23 cellular contexts compared by ENCODE assay signal in the genomic region with DNA sequence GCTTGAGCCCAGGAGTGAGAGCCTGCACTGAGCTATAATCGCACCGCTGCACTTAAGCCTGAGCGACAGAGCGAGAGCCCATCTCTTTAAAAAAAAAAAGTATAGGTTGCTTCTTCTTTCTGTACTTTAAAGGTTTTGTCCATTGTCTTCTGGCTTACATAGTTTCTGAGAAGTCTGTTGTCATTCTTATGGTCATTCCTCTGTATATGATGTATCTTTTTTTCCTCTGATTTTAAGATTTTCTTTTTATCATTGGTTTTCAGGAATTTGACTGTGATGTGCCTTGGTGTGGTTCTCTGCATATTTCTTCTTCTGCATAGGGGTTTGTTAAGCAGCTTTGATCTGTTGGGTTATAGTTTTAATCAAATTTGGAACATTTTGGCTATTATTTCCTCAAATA. TPM values are rescaled to one million over a fixed set of nuclear protein-coding genes. Genes with fewer than 3 reads are reported as not detected.
DNase-seq lines count a peak whose midpoint lies in the region; ATAC-seq and TF ChIP-seq lines count a peak whose summit lies in the region.
"Had no signal": no experiment of that assay in that cellular context is flagged by ENCODE, and none has a peak within 500 bp of the region (broad histone marks: within the 10 kb centered on the region; RNA-seq: fewer than 3 reads in every experiment).

No MANE protein-coding gene starts in this region.

- intact Hi-C loops in mammary epithelial cell (cut with micrococcal nuclease) (no loop called here), MCF 10A (cut with micrococcal nuclease) (no loop called here), Right ventricle myocardium inferior (cut with DNase I) (no loop called here)

- H3K9ac ChIP-seq in mammary epithelial cell (ENCODE audit: insufficient read depth, low read length): no peak overlapping the region

- H3K9me3 ChIP-seq in mammary epithelial cell (replicated peaks; ENCODE audit: insufficient read depth, low read length): peaks cover 5% of the 10 kb centered on the region

- no peak for TF ChIP-seq CTCF in mammary epithelial cell (conservative IDR thresholded peaks at IDR 0.05 in 1 of 2, IDR thresholded peaks at IDR 0.05 in 1 of 2; ENCODE audit: extremely low read depth in 1 of 2, insufficient read depth in 1 of 2, low read depth in 1 of 2, low read length in 2 of 2)
- TF ChIP-seq CTCF in MCF 10A (IDR thresholded peaks at IDR 0.05; ENCODE audit: unreplicated experiment): no peak

- no peaks in the 10 kb centered on the region for H3K4me1 Mint-ChIP-seq in MCF 10A (ENCODE audit: insufficient read depth, unreplicated experiment)
- H3K4me1 Mint-ChIP-seq: activated naive CD8-positive, alpha-beta T cell treated with anti-CD3 and anti-CD28 coated beads, Interleukin-2, amount 10 ng/mL, durations not matched to agents 7 days and 5 days had no signal

- H3K27ac ChIP-seq in mammary epithelial cell (ENCODE audit: insufficient read depth, low read depth, low read length): no peak overlapping the region
- H3K27ac ChIP-seq: breast epithelium, transverse colon had no signal

- WGBS in mammary epithelial cell (ENCODE audit: low coverage, missing lambda C conversion rate): 94% methylated on average over 4 of the region's 4 CpGs

- no peaks in the 10 kb centered on the region for H3K27me3 Mint-ChIP-seq in MCF 10A (ENCODE audit: insufficient read depth, unreplicated experiment)
- H3K27me3 Mint-ChIP-seq: activated naive CD8-positive, alpha-beta T cell treated with anti-CD3 and anti-CD28 coated beads, Interleukin-2, amount 10 ng/mL, durations not matched to agents 7 days and 5 days; CD4-positive, alpha-beta memory T cell had no signal

- peaks cover 14% of the 10 kb centered on the region for H3K36me3 ChIP-seq in mammary epithelial cell (ENCODE audit: insufficient read depth, low read length)

- no peak for ATAC-seq in Right ventricle myocardium inferior
- ATAC-seq in HG02678 (IDR thresholded peaks at IDR 0.05; ENCODE audit: unreplicated experiment): no peak
- ATAC-seq in GM18517 (IDR thresholded peaks at IDR 0.05; ENCODE audit: unreplicated experiment): no peak
- ATAC-seq: right cardiac atrium had no signal

- H2AFZ ChIP-seq in mammary epithelial cell (ENCODE audit: low read depth, low read length): no peak overlapping the region

- dilution Hi-C loops in mammary epithelial cell (cut with HindIII; ENCODE audit: low sequenced_read_pairs): no loop called here

- no peaks in the 10 kb centered on the region for H3K79me2 ChIP-seq in mammary epithelial cell (ENCODE audit: insufficient read depth, low read length)

- peaks cover 18% of the 10 kb centered on the region for H3K9me3 Mint-ChIP-seq in MCF 10A (ENCODE audit: unreplicated experiment)

- no peaks in the 10 kb centered on the region for H4K20me1 ChIP-seq in mammary epithelial cell (ENCODE audit: insufficient read depth, low read length)

- in situ Hi-C loops in mammary epithelial cell (cut with MboI; ENCODE audit: low sequenced_read_pairs in 2 of 2): no loop called here

- H3K4me3 ChIP-seq in mammary epithelial cell (replicated peaks in 1 of 3; ENCODE audit: insufficient read depth in 1 of 3, low read depth in 2 of 3, low read length in 3 of 3): no peak overlapping the region
- H3K4me3 ChIP-seq: breast epithelium, transverse colon had no signal

- H3K4me3 Mint-ChIP-seq in MCF 10A (ENCODE audit: unreplicated experiment): no peak overlapping the region
- H3K4me3 Mint-ChIP-seq: activated naive CD8-positive, alpha-beta T cell treated with anti-CD3 and anti-CD28 coated beads, Interleukin-2, amount 10 ng/mL, durations not matched to agents 7 days and 5 days; CD4-positive, alpha-beta memory T cell had no signal

- BruUV-seq in mammary epithelial cell (replicated peaks; lab: Mats Ljungman, UMichigan) (no TSS peak), MCF 10A (replicated peaks; lab: Mats Ljungman, UMichigan) (no TSS peak)

- DNase-seq in mammary epithelial cell: peak; percentile 5
- DNase-seq in MCF 10A (ENCODE audit: unreplicated experiment): no peak
- peak; percentile 47 for DNase-seq in OCI-M1 (lab: John Stamatoyannopoulos, UW)
- DNase-seq in cerebellar cortex (ENCODE audit: low spot score): peak; percentile 7
- no peak for DNase-seq in Right ventricle myocardium inferior (ENCODE audit: missing footprints)
- no peak for DNase-seq in cortex of kidney (lab: John Stamatoyannopoulos, UW)
- DNase-seq: activated CD4-positive, alpha-beta T cell treated with anti-CD3 and anti-CD28 coated beads for 1 hour; activated naive CD8-positive, alpha-beta T cell treated with anti-CD3 and anti-CD28 coated beads, Interleukin-2, amount 10 ng/mL, durations not matched to agents 7 days and 5 days; CD4-positive, alpha-beta memory T cell; EL; glutamatergic neuron; H7; KG1; NCI-H1417 treated with DMSO at 0.1 percent for 48 hours; NCI-H226; right cardiac atrium; Right ventricle myocardium superior; stimulated activated CD4-positive, alpha-beta T cell treated with anti-CD3 and anti-CD28 coated beads, Interleukin-15, amount 100 ng/mL, for 24 hours; stimulated activated naive CD4-positive, alpha-beta T cell; transverse colon had no signal

- no peak overlapping the region for H3K4me2 ChIP-seq in mammary epithelial cell (ENCODE audit: insufficient read depth, low read depth, low read length)

- H3K4me1 ChIP-seq in mammary epithelial cell (ENCODE audit: insufficient read depth, low read length): no peaks in the 10 kb centered on the region
- H3K4me1 ChIP-seq: breast epithelium, transverse colon had no signal

- H3K36me3 Mint-ChIP-seq in MCF 10A (ENCODE audit: insufficient read depth, unreplicated experiment): peaks cover 83% of the 10 kb centered on the region

- no peaks in the 10 kb centered on the region for H3K27me3 ChIP-seq in mammary epithelial cell (ENCODE audit: insufficient read depth, low read length)
- H3K27me3 ChIP-seq: breast epithelium, transverse colon had no signal

- no peak overlapping the region for H3K27ac Mint-ChIP-seq in MCF 10A (ENCODE audit: low read depth, unreplicated experiment)
- H3K27ac Mint-ChIP-seq: activated naive CD8-positive, alpha-beta T cell treated with anti-CD3 and anti-CD28 coated beads, Interleukin-2, amount 10 ng/mL, durations not matched to agents 7 days and 5 days; CD4-positive, alpha-beta memory T cell had no signal

- CTCF ChIA-PET in mammary epithelial cell (lab: Charles Lee; ENCODE audit: low non-redundant PET): no interaction called here
- CTCF ChIA-PET in MCF 10A (lab: Yijun Ruan, JAX): interaction anchor here (0.7 to 0.8 kb wide), 5 partner anchors 21 to 109 kb away, joined by 3 to 4 read pairs (median 3); no protein-coding TSS in a partner anchor

- POLR2A ChIA-PET in MCF 10A (lab: Yijun Ruan, JAX): no interaction called here

RNA-seq across cellular contexts. Expression of a gene that starts 29.1 kb away (rescaled TPM):
- total RNA-seq in mammary epithelial cell: 10 to 100 TPM; 10.8 to 14.9 TPM
- polyA plus RNA-seq in mammary epithelial cell: 6.7 TPM
- 3.4 TPM for polyA minus RNA-seq in mammary epithelial cell
- 14.0 and 16.4 TPM in 2 replicates for total RNA-seq in MCF 10A (2022)
- total RNA-seq in Right ventricle myocardium inferior: 22.0 TPM

RNA-seq across cellular contexts. Expression of a gene that starts 29.2 kb away (rescaled TPM):
- total RNA-seq in mammary epithelial cell (1 to 10 TPM; 4.3 to 7.4 TPM), MCF 10A (2022) (6.2 and 6.5 TPM in 2 replicates), Right ventricle myocardium inferior (17.0 TPM)
- 8.3 TPM for polyA plus RNA-seq in mammary epithelial cell
- polyA minus RNA-seq in mammary epithelial cell: 18.6 TPM

Comparison
In these comparisons a context has a peak if more than half of its experiments do, and no peak if none do; other contexts are left out.
1. DNase-seq: peak in mammary epithelial cell (single experiment), OCI-M1 (single experiment) and cerebellar cortex (single experiment); none in MCF 10A (single experiment), Right ventricle myocardium inferior (single experiment) and cortex of kidney (single experiment).